Comparison of ENCODE assay signal across 10 cellular contexts in genomic region chr22:50085211-50085999, GRCh38. TPM values are rescaled to one million over a fixed set of nuclear protein-coding genes. Genes with fewer than 3 reads are reported as not detected.
DNase-seq lines count a peak whose midpoint lies in the region; ATAC-seq and TF ChIP-seq lines count a peak whose summit lies in the region.
"Had no signal": no experiment of that assay in that cellular context is flagged by ENCODE, and none has a peak within 500 bp of the region (broad histone marks: within the 10 kb centered on the region; RNA-seq: fewer than 3 reads in every experiment).

Gene MLC1, minus strand, starts transcription at chr22:50085426. Its CDS starts 524 bp downstream, at chr22:50084902.

- H3K27ac ChIP-seq in CD4-positive, CD25-positive, alpha-beta regulatory T cell (ENCODE audit: insufficient read depth, low read length, poor library complexity, severe bottlenecking): no peak within 1 kb of the TSS
- H3K27ac ChIP-seq in lower lobe of right lung: no peak within 1 kb of the TSS
- H3K27ac ChIP-seq: gastrocnemius medialis had no signal

- peak within 1 kb of the TSS in 2 of 4 donors; percentile 50 to 79 for H3K4me3 Mint-ChIP-seq in CD4-positive, CD25-positive, alpha-beta regulatory T cell
- peak within 1 kb of the TSS; percentile 65 for H3K4me3 Mint-ChIP-seq in activated T-helper 2 cell treated with anti-CD3 and anti-CD28 coated beads, Interferon-gamma antibody, Interleukin-2, Interleukin-4, amounts not matched to agents 10 μg/mL and 5 μg/mL and 100 μg/mL, durations not matched to agents 14 hours and 24 hours and 36 hours (ENCODE audit: low read depth)

- peaks cover 5% of the 10 kb centered on the region for H3K27me3 ChIP-seq in CD4-positive, CD25-positive, alpha-beta regulatory T cell (ENCODE audit: control insufficient read depth, insufficient read depth, low read length)
- H3K27me3 ChIP-seq in lower lobe of right lung (ENCODE audit: low read depth): peaks cover 34% of the 10 kb centered on the region

- intact Hi-C loops in activated T-helper 2 cell treated with anti-CD3 and anti-CD28 coated beads, Interferon-gamma antibody, Interleukin-2, Interleukin-4, amounts not matched to agents 10 μg/mL and 5 μg/mL and 100 μg/mL, durations not matched to agents 14 hours and 24 hours and 36 hours (cut with micrococcal nuclease): no loop called here
- intact Hi-C loops in lower lobe of right lung (cut with DNase I): no loop called here

- peaks cover 0 to 5% (median 3%) of the 10 kb centered on the region in 4 donors for H3K4me1 Mint-ChIP-seq in CD4-positive, CD25-positive, alpha-beta regulatory T cell
- H3K4me1 Mint-ChIP-seq in activated T-helper 2 cell treated with anti-CD3 and anti-CD28 coated beads, Interferon-gamma antibody, Interleukin-2, Interleukin-4, amounts not matched to agents 10 μg/mL and 5 μg/mL and 100 μg/mL, durations not matched to agents 14 hours and 24 hours and 36 hours (ENCODE audit: low read depth): peaks cover 9% of the 10 kb centered on the region

- peak; percentile 31 to 33 for ATAC-seq in CD4-positive, CD25-positive, alpha-beta regulatory T cell (ENCODE audit: low read depth in 2 of 2)
- ATAC-seq in lower lobe of right lung: peak in 1 of 2 donors; percentile 32
- ATAC-seq in HG03108 (IDR thresholded peaks at IDR 0.05; ENCODE audit: unreplicated experiment): no peak
- ATAC-seq: gastrocnemius medialis had no signal

- peak in 1 of 3 donors; percentile 27 for DNase-seq in CD4-positive, CD25-positive, alpha-beta regulatory T cell
- DNase-seq in Kasumi-1 (lab: John Stamatoyannopoulos, UW) (peak; percentile 97 to 98), lower lobe of right lung (no peak), NCI-H1048 (lab: John Stamatoyannopoulos, UW) (no peak), NCI-H1436 (lab: John Stamatoyannopoulos, UW) (no peak), hepatic stellate cell (ENCODE audit: low spot score) (no peak)
- no peak for DNase-seq in activated T-helper 2 cell treated with anti-CD3 and anti-CD28 coated beads, Interferon-gamma antibody, Interleukin-2, Interleukin-4, amounts not matched to agents 10 μg/mL and 5 μg/mL and 100 μg/mL, durations not matched to agents 14 hours and 24 hours and 36 hours (ENCODE audit: low spot score)
- DNase-seq: NCI-H2081 had no signal

- peaks cover 0 to 10% (median 8%) of the 10 kb centered on the region in 7 donors for H3K9me3 Mint-ChIP-seq in CD4-positive, CD25-positive, alpha-beta regulatory T cell
- H3K9me3 Mint-ChIP-seq in activated T-helper 2 cell treated with anti-CD3 and anti-CD28 coated beads, Interferon-gamma antibody, Interleukin-2, Interleukin-4, amounts not matched to agents 10 μg/mL and 5 μg/mL and 100 μg/mL, durations not matched to agents 14 hours and 24 hours and 36 hours: peaks cover 6% of the 10 kb centered on the region

- no peaks in the 10 kb centered on the region for H3K36me3 ChIP-seq in CD4-positive, CD25-positive, alpha-beta regulatory T cell (ENCODE audit: control insufficient read depth, insufficient read depth, low read length)
- H3K36me3 ChIP-seq in lower lobe of right lung: no peaks in the 10 kb centered on the region
- H3K36me3 ChIP-seq: gastrocnemius medialis had no signal

- peaks cover 9% of the 10 kb centered on the region for H3K4me1 ChIP-seq in CD4-positive, CD25-positive, alpha-beta regulatory T cell (ENCODE audit: control insufficient read depth, insufficient read depth, low read length, poor library complexity, severe bottlenecking)
- no peaks in the 10 kb centered on the region for H3K4me1 ChIP-seq in lower lobe of right lung
- H3K4me1 ChIP-seq: gastrocnemius medialis had no signal

- H3K9me3 ChIP-seq in CD4-positive, CD25-positive, alpha-beta regulatory T cell (ENCODE audit: control insufficient read depth in 2 of 2, low read length in 2 of 2): peaks cover 2 to 11% of the 10 kb centered on the region in 2 experiments
- H3K9me3 ChIP-seq in lower lobe of right lung: no peaks in the 10 kb centered on the region
- H3K9me3 ChIP-seq: gastrocnemius medialis had no signal

- H3K36me3 Mint-ChIP-seq in CD4-positive, CD25-positive, alpha-beta regulatory T cell: peaks cover 3% of the 10 kb centered on the region
- peaks cover 13% of the 10 kb centered on the region for H3K36me3 Mint-ChIP-seq in activated T-helper 2 cell treated with anti-CD3 and anti-CD28 coated beads, Interferon-gamma antibody, Interleukin-2, Interleukin-4, amounts not matched to agents 10 μg/mL and 5 μg/mL and 100 μg/mL, durations not matched to agents 14 hours and 24 hours and 36 hours (ENCODE audit: low read depth)

- no peak within 1 kb of the TSS for H3K27ac Mint-ChIP-seq in CD4-positive, CD25-positive, alpha-beta regulatory T cell
- no peak within 1 kb of the TSS for H3K27ac Mint-ChIP-seq in activated T-helper 2 cell treated with anti-CD3 and anti-CD28 coated beads, Interferon-gamma antibody, Interleukin-2, Interleukin-4, amounts not matched to agents 10 μg/mL and 5 μg/mL and 100 μg/mL, durations not matched to agents 14 hours and 24 hours and 36 hours

- peak within 1 kb of the TSS; percentile 24 for H3K4me3 ChIP-seq in CD4-positive, CD25-positive, alpha-beta regulatory T cell (ENCODE audit: low read depth, low read length)
- peak within 1 kb of the TSS; percentile 4 for H3K4me3 ChIP-seq in lower lobe of right lung
- H3K4me3 ChIP-seq: gastrocnemius medialis had no signal

- H3K27me3 Mint-ChIP-seq in CD4-positive, CD25-positive, alpha-beta regulatory T cell: peaks cover 23% of the 10 kb centered on the region
- peaks cover 11% of the 10 kb centered on the region for H3K27me3 Mint-ChIP-seq in activated T-helper 2 cell treated with anti-CD3 and anti-CD28 coated beads, Interferon-gamma antibody, Interleukin-2, Interleukin-4, amounts not matched to agents 10 μg/mL and 5 μg/mL and 100 μg/mL, durations not matched to agents 14 hours and 24 hours and 36 hours (ENCODE audit: low read depth)

- TF ChIP-seq CTCF in lower lobe of right lung (IDR thresholded peaks at IDR 0.05): no peak

RNA-seq across cellular contexts. Expression of gene MLC1, which starts in this region (rescaled TPM):
- total RNA-seq in CD4-positive, CD25-positive, alpha-beta regulatory T cell: 1.1 TPM
- polyA plus RNA-seq in CD4-positive, CD25-positive, alpha-beta regulatory T cell: under 1 TPM in 3 of 4 donors, not detected in 1; 0.20 to 0.87 (median 0.28) TPM
- 0.39 TPM in 1 of 2 replicates, not detected in the other for total RNA-seq in activated T-helper 2 cell treated with anti-CD3 and anti-CD28 coated beads, Interferon-gamma antibody, Interleukin-2, Interleukin-4, amounts not matched to agents 10 μg/mL and 5 μg/mL and 100 μg/mL, durations not matched to agents 14 hours and 24 hours and 36 hours
- 3.2 TPM for total RNA-seq in lower lobe of right lung

Comparison
In these comparisons a context has a peak if more than half of its experiments do, and no peak if none do; other contexts are left out.
1. DNase-seq: peak in Kasumi-1 (2 of 2); none in activated T-helper 2 cell treated with anti-CD3 and anti-CD28 coated beads, Interferon-gamma antibody, Interleukin-2, Interleukin-4, amounts not matched to agents 10 μg/mL and 5 μg/mL and 100 μg/mL, durations not matched to agents 14 hours and 24 hours and 36 hours (single experiment), lower lobe of right lung (single experiment), NCI-H1048 (single experiment), NCI-H1436 (single experiment) and hepatic stellate cell (single experiment).